1 cellular context compared by ENCODE assay signal in the genomic region with DNA sequence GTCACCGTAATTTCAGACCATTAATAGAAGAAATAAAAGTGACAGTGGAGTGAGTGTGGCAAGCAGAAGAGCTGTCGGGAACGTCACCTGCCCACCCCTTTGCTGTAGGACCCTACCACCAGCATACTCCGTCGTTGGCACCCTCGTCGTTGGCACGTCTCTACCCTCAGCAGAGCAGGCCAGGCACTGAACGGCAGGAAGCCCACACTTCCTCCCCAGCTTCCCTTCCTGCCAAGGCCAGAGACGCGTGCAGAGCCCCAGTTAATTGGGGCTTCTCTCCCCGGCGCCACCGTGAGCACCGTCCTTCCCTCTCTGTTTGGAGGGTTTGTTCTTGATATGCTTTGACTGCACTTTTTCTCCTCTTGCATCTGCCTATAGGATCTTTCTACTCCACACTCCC.
TF ChIP-seq lines count a peak whose summit lies in the region.

No MANE protein-coding gene starts in this region.

TF ChIP-seq in HepG2, 621 proteins besides CTCF, POLR2A, EP300 and RAD21 (continued from another document):
- TF ChIP-seq REPIN1 (CRISPR knock-in tag; IDR thresholded peaks at IDR 0.05; ENCODE audit: borderline replicate concordance, low read depth) (no peak), SETDB1 (CRISPR knock-in tag; IDR thresholded peaks at IDR 0.05; ENCODE audit: borderline replicate concordance) (no peak), CBX2 (IDR thresholded peaks at IDR 0.05; ENCODE audit: low read depth, low read length) (no peak), CBX2 (CRISPR knock-in tag; IDR thresholded peaks at IDR 0.05; ENCODE audit: low read depth) (no peak), AGO2 (optimal IDR thresholded peaks at IDR 0.05; ENCODE audit: low read depth, low read length) (no peak), ZNF230 (CRISPR knock-in tag; IDR thresholded peaks at IDR 0.05) (no peak), HDAC2 (CRISPR knock-in tag; IDR thresholded peaks at IDR 0.05) (no peak), PLRG1 (conservative IDR thresholded peaks at IDR 0.05) (no peak), ZNF644 (CRISPR knock-in tag; IDR thresholded peaks at IDR 0.05; ENCODE audit: low read depth) (no peak), MIER3 (CRISPR knock-in tag; IDR thresholded peaks at IDR 0.05; ENCODE audit: borderline replicate concordance) (no peak)
- TF ChIP-seq, protein P1, sequence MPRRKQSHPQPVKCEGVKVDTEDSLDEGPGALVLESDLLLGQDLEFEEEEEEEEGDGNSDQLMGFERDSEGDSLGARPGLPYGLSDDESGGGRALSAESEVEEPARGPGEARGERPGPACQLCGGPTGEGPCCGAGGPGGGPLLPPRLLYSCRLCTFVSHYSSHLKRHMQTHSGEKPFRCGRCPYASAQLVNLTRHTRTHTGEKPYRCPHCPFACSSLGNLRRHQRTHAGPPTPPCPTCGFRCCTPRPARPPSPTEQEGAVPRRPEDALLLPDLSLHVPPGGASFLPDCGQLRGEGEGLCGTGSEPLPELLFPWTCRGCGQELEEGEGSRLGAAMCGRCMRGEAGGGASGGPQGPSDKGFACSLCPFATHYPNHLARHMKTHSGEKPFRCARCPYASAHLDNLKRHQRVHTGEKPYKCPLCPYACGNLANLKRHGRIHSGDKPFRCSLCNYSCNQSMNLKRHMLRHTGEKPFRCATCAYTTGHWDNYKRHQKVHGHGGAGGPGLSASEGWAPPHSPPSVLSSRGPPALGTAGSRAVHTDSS (CRISPR knock-in tag; conservative IDR thresholded peaks at IDR 0.05): no peak
- TF ChIP-seq, protein P2, sequence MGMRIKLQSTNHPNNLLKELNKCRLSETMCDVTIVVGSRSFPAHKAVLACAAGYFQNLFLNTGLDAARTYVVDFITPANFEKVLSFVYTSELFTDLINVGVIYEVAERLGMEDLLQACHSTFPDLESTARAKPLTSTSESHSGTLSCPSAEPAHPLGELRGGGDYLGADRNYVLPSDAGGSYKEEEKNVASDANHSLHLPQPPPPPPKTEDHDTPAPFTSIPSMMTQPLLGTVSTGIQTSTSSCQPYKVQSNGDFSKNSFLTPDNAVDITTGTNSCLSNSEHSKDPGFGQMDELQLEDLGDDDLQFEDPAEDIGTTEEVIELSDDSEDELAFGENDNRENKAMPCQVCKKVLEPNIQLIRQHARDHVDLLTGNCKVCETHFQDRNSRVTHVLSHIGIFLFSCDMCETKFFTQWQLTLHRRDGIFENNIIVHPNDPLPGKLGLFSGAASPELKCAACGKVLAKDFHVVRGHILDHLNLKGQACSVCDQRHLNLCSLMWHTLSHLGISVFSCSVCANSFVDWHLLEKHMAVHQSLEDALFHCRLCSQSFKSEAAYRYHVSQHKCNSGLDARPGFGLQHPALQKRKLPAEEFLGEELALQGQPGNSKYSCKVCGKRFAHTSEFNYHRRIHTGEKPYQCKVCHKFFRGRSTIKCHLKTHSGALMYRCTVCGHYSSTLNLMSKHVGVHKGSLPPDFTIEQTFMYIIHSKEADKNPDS (CRISPR knock-in tag; IDR thresholded peaks at IDR 0.05): no peak
- TF ChIP-seq, protein P3, sequence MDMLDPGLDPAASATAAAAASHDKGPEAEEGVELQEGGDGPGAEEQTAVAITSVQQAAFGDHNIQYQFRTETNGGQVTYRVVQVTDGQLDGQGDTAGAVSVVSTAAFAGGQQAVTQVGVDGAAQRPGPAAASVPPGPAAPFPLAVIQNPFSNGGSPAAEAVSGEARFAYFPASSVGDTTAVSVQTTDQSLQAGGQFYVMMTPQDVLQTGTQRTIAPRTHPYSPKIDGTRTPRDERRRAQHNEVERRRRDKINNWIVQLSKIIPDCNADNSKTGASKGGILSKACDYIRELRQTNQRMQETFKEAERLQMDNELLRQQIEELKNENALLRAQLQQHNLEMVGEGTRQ (IDR thresholded peaks at IDR 0.05; ENCODE audit: low read depth, low read length): no peak
- TF ChIP-seq, protein P3 (CRISPR knock-in tag; IDR thresholded peaks at IDR 0.05; ENCODE audit: borderline replicate concordance): no peak
- TF ChIP-seq, protein P4, sequence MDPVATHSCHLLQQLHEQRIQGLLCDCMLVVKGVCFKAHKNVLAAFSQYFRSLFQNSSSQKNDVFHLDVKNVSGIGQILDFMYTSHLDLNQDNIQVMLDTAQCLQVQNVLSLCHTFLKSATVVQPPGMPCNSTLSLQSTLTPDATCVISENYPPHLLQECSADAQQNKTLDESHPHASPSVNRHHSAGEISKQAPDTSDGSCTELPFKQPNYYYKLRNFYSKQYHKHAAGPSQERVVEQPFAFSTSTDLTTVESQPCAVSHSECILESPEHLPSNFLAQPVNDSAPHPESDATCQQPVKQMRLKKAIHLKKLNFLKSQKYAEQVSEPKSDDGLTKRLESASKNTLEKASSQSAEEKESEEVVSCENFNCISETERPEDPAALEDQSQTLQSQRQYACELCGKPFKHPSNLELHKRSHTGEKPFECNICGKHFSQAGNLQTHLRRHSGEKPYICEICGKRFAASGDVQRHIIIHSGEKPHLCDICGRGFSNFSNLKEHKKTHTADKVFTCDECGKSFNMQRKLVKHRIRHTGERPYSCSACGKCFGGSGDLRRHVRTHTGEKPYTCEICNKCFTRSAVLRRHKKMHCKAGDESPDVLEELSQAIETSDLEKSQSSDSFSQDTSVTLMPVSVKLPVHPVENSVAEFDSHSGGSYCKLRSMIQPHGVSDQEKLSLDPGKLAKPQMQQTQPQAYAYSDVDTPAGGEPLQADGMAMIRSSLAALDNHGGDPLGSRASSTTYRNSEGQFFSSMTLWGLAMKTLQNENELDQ (CRISPR knock-in tag; IDR thresholded peaks at IDR 0.05; ENCODE audit: borderline replicate concordance): no peak
- TF ChIP-seq, protein P5, sequence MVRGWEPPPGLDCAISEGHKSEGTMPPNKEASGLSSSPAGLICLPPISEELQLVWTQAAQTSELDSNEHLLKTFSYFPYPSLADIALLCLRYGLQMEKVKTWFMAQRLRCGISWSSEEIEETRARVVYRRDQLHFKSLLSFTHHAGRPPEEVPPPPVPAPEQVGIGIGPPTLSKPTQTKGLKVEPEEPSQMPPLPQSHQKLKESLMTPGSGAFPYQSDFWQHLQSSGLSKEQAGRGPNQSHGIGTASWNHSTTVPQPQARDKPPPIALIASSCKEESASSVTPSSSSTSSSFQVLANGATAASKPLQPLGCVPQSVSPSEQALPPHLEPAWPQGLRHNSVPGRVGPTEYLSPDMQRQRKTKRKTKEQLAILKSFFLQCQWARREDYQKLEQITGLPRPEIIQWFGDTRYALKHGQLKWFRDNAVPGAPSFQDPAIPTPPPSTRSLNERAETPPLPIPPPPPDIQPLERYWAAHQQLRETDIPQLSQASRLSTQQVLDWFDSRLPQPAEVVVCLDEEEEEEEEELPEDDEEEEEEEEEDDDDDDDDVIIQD (CRISPR knock-in tag; IDR thresholded peaks at IDR 0.05; ENCODE audit: low read depth): no peak
